Comparison of ENCODE assay signal across 8 cellular contexts in the genomic region with DNA sequence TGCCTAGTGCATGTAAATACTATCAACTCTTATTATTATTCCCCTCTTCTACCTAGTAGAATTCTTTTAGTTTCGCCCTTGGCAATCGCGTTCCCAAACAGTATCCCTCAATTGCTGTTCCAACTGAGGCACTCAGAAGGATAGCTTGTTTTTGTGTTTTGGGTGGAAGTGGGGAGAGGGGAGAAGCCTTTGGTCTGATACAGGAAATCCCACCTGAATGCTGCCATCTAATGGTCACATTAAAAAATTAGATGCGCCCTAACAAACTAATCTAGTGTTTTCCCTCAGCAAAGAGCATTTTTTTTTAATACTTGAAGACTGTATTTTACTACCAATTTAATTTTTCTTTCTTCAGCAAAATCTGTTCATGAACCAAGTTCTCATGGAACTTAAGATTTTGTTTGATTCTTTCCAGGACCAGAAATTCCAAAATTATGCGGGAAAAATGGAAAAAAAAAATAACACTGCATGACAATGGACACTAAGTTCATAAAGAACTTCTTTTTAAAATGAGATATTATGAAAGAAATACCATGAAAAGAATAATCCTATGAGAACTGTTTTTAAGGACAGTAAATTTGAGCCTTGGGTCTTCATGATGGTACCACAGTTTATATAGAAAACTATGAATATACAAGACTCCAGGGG. TPM values are rescaled to one million over a fixed set of nuclear protein-coding genes. Genes with fewer than 3 reads are reported as not detected.
DNase-seq lines count a peak whose midpoint lies in the region; TF ChIP-seq lines count a peak whose summit lies in the region.

No MANE protein-coding gene starts in this region.

- no peaks in the 10 kb centered on the region for H3K79me2 ChIP-seq in hepatocyte

- H3K27ac ChIP-seq in hepatocyte (no peak overlapping the region), transverse colon (no peak overlapping the region), suprapubic skin (no peak overlapping the region)

- H4K20me1 ChIP-seq in hepatocyte (ENCODE audit: insufficient read depth, poor library complexity, severe bottlenecking), result no peaks in the 10 kb centered on the region

- H3K27me3 ChIP-seq in hepatocyte (no peaks in the 10 kb centered on the region), transverse colon (no peaks in the 10 kb centered on the region), suprapubic skin (no peaks in the 10 kb centered on the region)

- H3K36me3 ChIP-seq in hepatocyte (replicated peaks; ENCODE audit: insufficient read depth, low read depth) (no peaks in the 10 kb centered on the region), transverse colon (no peaks in the 10 kb centered on the region), suprapubic skin (no peaks in the 10 kb centered on the region)

- no peak for TF ChIP-seq EP300 in transverse colon (IDR thresholded peaks at IDR 0.05; ENCODE audit: low read depth)
- TF ChIP-seq EP300 in suprapubic skin (IDR thresholded peaks at IDR 0.05), result no peak

- no peak overlapping the region for H3K4me2 ChIP-seq in hepatocyte

- H3K9me3 ChIP-seq in hepatocyte (ENCODE audit: low read depth), result no peaks in the 10 kb centered on the region
- H3K9me3 ChIP-seq in transverse colon, result no peaks in the 10 kb centered on the region
- no peaks in the 10 kb centered on the region for H3K9me3 ChIP-seq in suprapubic skin

- DNase-seq in DMS153 (lab: John Stamatoyannopoulos, UW) (peak; percentile 5), HT-29 (ENCODE audit: low spot score) (peak; percentile 59), SW480 (ENCODE audit: low spot score) (peak; percentile 57), hepatocyte (ENCODE audit: low spot score) (peak; percentile 56), transverse colon (no peak), amniotic stem cell (lab: John Stamatoyannopoulos, UW) (no peak), suprapubic skin (ENCODE audit: low spot score in 2 of 2) (no peak)
- no peak for DNase-seq in stimulated activated CD4-positive, alpha-beta T cell treated with anti-CD3 and anti-CD28 coated beads, Interleukin-4, amount 100 ng/mL, for 24 hours

- intact Hi-C loops in transverse colon (cut with DNase I; ENCODE audit: low total_unique reads), result no loop called here

- H3K9me2 ChIP-seq in hepatocyte (replicated peaks; ENCODE audit: insufficient read depth), result no peaks in the 10 kb centered on the region

- peak; percentile 67 for TF ChIP-seq CTCF in hepatocyte (IDR thresholded peaks at IDR 0.05; ENCODE audit: poor library complexity)
- TF ChIP-seq CTCF in transverse colon (IDR thresholded peaks at IDR 0.05), result peak in 4 of 5 experiments; percentile 38 to 50 (median 43)
- TF ChIP-seq CTCF in suprapubic skin (IDR thresholded peaks at IDR 0.05), result no peak

- H2AFZ ChIP-seq in hepatocyte, result no peak overlapping the region

- H3K4me1 ChIP-seq in hepatocyte (ENCODE audit: insufficient read depth), result peaks cover 7% of the 10 kb centered on the region
- peaks cover 0 to 15% (median 1%) of the 10 kb centered on the region in 4 donors for H3K4me1 ChIP-seq in transverse colon
- no peaks in the 10 kb centered on the region for H3K4me1 ChIP-seq in suprapubic skin

- in situ Hi-C loops in transverse colon (cut with MboI; ENCODE audit: low pct_ligation_motif_present in 1 of 4, low pct_unique_long_range_greater_than_20kb in 1 of 4, low sequenced_read_pairs in 3 of 4), result no loop called here

- TF ChIP-seq POLR2A in transverse colon (IDR thresholded peaks at IDR 0.05) (no peak), suprapubic skin (IDR thresholded peaks at IDR 0.05) (no peak)

- H3K4me3 ChIP-seq in hepatocyte (no peak overlapping the region), transverse colon (no peak overlapping the region), suprapubic skin (no peak overlapping the region)

- 71% methylated on average over 5 of the region's 5 CpGs for WGBS in hepatocyte (ENCODE audit: low lambda C conversion rate, missing lambda C conversion rate)
- WGBS in transverse colon (ENCODE audit: low coverage in 1 of 2), 2 donors, result 60 to 67% methylated on average over 5 of the region's 5 CpGs
- 55% methylated on average over 5 of the region's 5 CpGs for WGBS in suprapubic skin

RNA-seq across cellular contexts. Expression of gene GLDC, which starts 22.2 kb away (rescaled TPM):
- not detected in 2 replicates for total RNA-seq in HT-29 (2014; rRNA removed; shearing (Covaris generic))
- total RNA-seq in hepatocyte (18.4 and 26.6 TPM in 2 replicates), transverse colon (10 to 100 TPM in 1 of 4 donors, 1 to 10 TPM in 1, under 1 TPM in 1, not detected in 1; 0.41 to 70.7 (median 2.4) TPM), suprapubic skin (1 to 10 TPM; 2.4 to 7.4 (median 4.8) TPM)
- polyA plus RNA-seq in hepatocyte, result 9.7 and 15.6 TPM in 2 replicates

Comparison
In these comparisons a context has a peak if more than half of its experiments do, and no peak if none do; other contexts are left out.
1. DNase-seq: peak in DMS153 (single experiment), HT-29 (single experiment), SW480 (single experiment) and hepatocyte (single experiment); none in transverse colon (single experiment), amniotic stem cell (single experiment), stimulated activated CD4-positive, alpha-beta T cell treated with anti-CD3 and anti-CD28 coated beads, Interleukin-4, amount 100 ng/mL, for 24 hours (single experiment) and suprapubic skin (0 of 2).
2. CTCF ChIP-seq: peak in hepatocyte (single experiment) and transverse colon (4 of 5); none in suprapubic skin (0 of 2).